ENCODE assay signal across 16 cellular contexts in the genomic region with DNA sequence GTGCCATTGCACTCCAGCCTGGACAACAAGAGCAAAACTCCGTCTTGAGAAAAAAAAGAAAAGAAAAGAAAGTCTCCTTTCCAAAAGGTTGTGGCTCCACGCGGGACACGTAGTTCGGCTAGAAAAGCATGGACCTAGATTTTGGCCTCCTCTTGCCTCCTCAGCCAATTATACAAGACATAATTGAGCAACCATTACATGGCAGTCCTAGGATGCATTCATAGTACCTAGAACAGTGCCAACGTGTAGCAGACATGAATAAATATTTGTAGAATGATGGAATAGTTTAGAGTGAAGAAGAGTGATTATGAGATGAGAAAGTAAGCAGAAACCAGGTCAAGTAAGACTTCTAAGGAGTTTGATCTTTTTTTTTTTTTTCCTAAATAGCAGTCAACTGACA.
"Had no signal": no experiment of that assay in that cellular context is flagged by ENCODE, and none has a peak within 500 bp of the region (broad histone marks: within the 10 kb centered on the region; RNA-seq: fewer than 3 reads in every experiment).

No MANE protein-coding gene starts in this region.

- H3K27ac Mint-ChIP-seq: activated CD4-positive, alpha-beta memory T cell treated with anti-CD3 and anti-CD28 coated beads, Interleukin-2, amount 10 ng/mL, durations not matched to agents 7 days and 5 days; activated T-cell treated with anti-CD3 and anti-CD28 coated beads, Interleukin-2, amount 50 U/mL, for 72 hours; endodermal cell; nephron; stimulated activated effector memory CD8-positive, alpha-beta T cell treated with anti-CD3 and anti-CD28 coated beads, Interleukin-12 subunit alpha, Interleukin-12 subunit beta, amount 100 ng/mL, for 72 hours had no signal

- H3K27me3 ChIP-seq: cardiac muscle cell, hepatocyte, tibial artery had no signal

- H3K27ac ChIP-seq: hepatocyte, left ventricle myocardium inferior, tibial artery had no signal

- H3K9me3 Mint-ChIP-seq: activated T-cell treated with anti-CD3 and anti-CD28 coated beads, Interleukin-2, amount 50 U/mL, for 72 hours; endodermal cell; memory B cell; nephron; stimulated activated effector memory CD8-positive, alpha-beta T cell treated with anti-CD3 and anti-CD28 coated beads, Interleukin-12 subunit alpha, Interleukin-12 subunit beta, amount 100 ng/mL, for 72 hours had no signal

- DNase-seq: activated CD4-positive, alpha-beta memory T cell treated with anti-CD3 and anti-CD28 coated beads, Interleukin-2, amount 10 ng/mL, durations not matched to agents 7 days and 5 days; activated gamma-delta T cell treated with Interleukin-2 at 50 U/mL for 16 hours; activated T-cell treated with anti-CD3 and anti-CD28 coated beads, Interleukin-2, amount 50 U/mL, for 72 hours; endodermal cell; erythroblast; islet precursor cell; left ventricle myocardium inferior; nucleus accumbens; posterior cingulate gyrus; retina; tibial artery had no signal

- H3K27me3 Mint-ChIP-seq: activated CD4-positive, alpha-beta memory T cell treated with anti-CD3 and anti-CD28 coated beads, Interleukin-2, amount 10 ng/mL, durations not matched to agents 7 days and 5 days; memory B cell had no signal

- H3K36me3 Mint-ChIP-seq: memory B cell had no signal

- H3K4me3 Mint-ChIP-seq: activated CD4-positive, alpha-beta memory T cell treated with anti-CD3 and anti-CD28 coated beads, Interleukin-2, amount 10 ng/mL, durations not matched to agents 7 days and 5 days; activated T-cell treated with anti-CD3 and anti-CD28 coated beads, Interleukin-2, amount 50 U/mL, for 72 hours; endodermal cell; memory B cell; nephron; stimulated activated effector memory CD8-positive, alpha-beta T cell treated with anti-CD3 and anti-CD28 coated beads, Interleukin-12 subunit alpha, Interleukin-12 subunit beta, amount 100 ng/mL, for 72 hours had no signal

- H3K9me3 ChIP-seq: left ventricle myocardium inferior, tibial artery had no signal

- ATAC-seq: activated T-cell treated with anti-CD3 and anti-CD28 coated beads, Interleukin-2, amount 50 U/mL, for 72 hours; stimulated activated effector memory CD8-positive, alpha-beta T cell treated with anti-CD3 and anti-CD28 coated beads, Interleukin-12 subunit alpha, Interleukin-12 subunit beta, amount 100 ng/mL, for 72 hours had no signal
